8 cellular contexts compared by ENCODE assay signal in the genomic region with DNA sequence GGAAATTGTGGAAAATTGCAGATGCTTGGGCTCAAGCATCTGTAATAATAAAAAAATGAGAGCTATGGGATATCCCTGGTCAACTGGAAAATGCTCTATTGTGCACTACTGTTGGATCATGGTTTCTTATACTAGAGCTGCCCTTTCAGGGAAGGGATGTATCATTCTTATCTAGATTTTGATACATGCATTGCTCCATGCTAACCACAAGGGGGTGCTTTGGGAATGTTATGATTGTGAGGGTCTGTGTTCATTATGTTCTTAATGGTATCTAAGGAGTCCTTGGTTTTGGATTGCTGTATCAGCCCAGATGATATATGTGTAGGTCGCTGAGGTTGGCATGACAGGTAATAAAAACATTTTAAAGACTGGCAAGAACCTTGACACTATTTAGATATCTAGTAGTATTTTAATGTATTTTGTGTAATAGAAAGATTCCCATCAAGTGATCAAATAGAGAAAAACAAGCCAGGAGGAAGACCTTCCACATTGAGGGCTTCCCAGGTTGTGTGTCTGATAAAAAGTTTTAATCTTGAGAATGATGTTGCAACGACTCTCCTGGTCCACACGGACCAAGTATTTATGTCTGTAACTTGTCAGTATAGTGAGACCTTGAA. TPM values are rescaled to one million over a fixed set of nuclear protein-coding genes. Genes with fewer than 3 reads are reported as not detected.
DNase-seq lines count a peak whose midpoint lies in the region; ATAC-seq and TF ChIP-seq lines count a peak whose summit lies in the region.

No MANE protein-coding gene starts in this region.

- H3K4me3 ChIP-seq in dorsolateral prefrontal cortex: no peak overlapping the region
- H3K4me3 ChIP-seq in neutrophil (ENCODE audit: low read depth in 1 of 2, low read length in 1 of 2): no peak overlapping the region

- no peak for ATAC-seq in HG03439 (IDR thresholded peaks at IDR 0.05; ENCODE audit: unreplicated experiment)

- H3K27ac ChIP-seq in dorsolateral prefrontal cortex (peak overlapping the region in 1 of 59 donors; percentile 32), neutrophil (peak overlapping the region; percentile 72)

- no peaks in the 10 kb centered on the region for H3K27me3 ChIP-seq in dorsolateral prefrontal cortex
- no peaks in the 10 kb centered on the region for H3K27me3 ChIP-seq in neutrophil

- peaks cover 83% of the 10 kb centered on the region for H3K36me3 ChIP-seq in neutrophil

- DNase-seq in NOMO-1 treated with DMSO at 0.1 percent for 48 hours (lab: John Stamatoyannopoulos, UW; ENCODE audit: unreplicated experiment) (peak; percentile 42), NOMO-1 treated with dmso at 0.1 percent for 144 hours (lab: John Stamatoyannopoulos, UW; ENCODE audit: unreplicated experiment) (no peak), NCI-H2227 treated with DMSO at 0.1 percent for 48 hours (lab: John Stamatoyannopoulos, UW) (peak; percentile 29), dorsolateral prefrontal cortex (no peak), middle frontal gyrus (ENCODE audit: extremely low spot score, low spot score) (no peak)
- no peak for DNase-seq in activated CD4-positive, alpha-beta T cell treated with anti-CD3 and anti-CD28 coated beads, Interleukin-2, amount 50 U/mL, for 4 hours

- no peaks in the 10 kb centered on the region for H3K9me3 ChIP-seq in neutrophil

- TF ChIP-seq CTCF in dorsolateral prefrontal cortex (IDR thresholded peaks at IDR 0.05 in 54 of 56, conservative IDR thresholded peaks at IDR 0.05 in 2 of 56; ENCODE audit: low read depth in 1 of 56, partially characterized antibody in 56 of 56) (peak in 55 of 56 donors; percentile 32 to 74 (median 60)), neutrophil (IDR thresholded peaks at IDR 0.05) (peak; percentile 84)

- H3K4me1 ChIP-seq in neutrophil (ENCODE audit: control insufficient read depth in 1 of 2, insufficient read depth in 1 of 2, low read depth in 1 of 2, low read length in 1 of 2): no peaks in the 10 kb centered on the region

- intact Hi-C loops in dorsolateral prefrontal cortex (cut with DNase I): loop anchor here in 1 of 2 donors (10.0 kb wide), 1 partner anchor 120 kb away; no protein-coding TSS in a partner anchor

RNA-seq across cellular contexts. Expression of gene TLR2, which starts 49.2 kb away (rescaled TPM):
- 10 to 100 TPM in 73 of 120 experiments, 1 to 10 TPM in 47; 1.9 to 39.1 (median 11.7) TPM for total RNA-seq in dorsolateral prefrontal cortex

Comparison
In these comparisons a context has a peak if more than half of its experiments do, and no peak if none do; other contexts are left out.
1. DNase-seq: peak in NOMO-1 treated with DMSO at 0.1 percent for 48 hours (single experiment) and NCI-H2227 treated with DMSO at 0.1 percent for 48 hours (single experiment); none in NOMO-1 treated with dmso at 0.1 percent for 144 hours (single experiment), dorsolateral prefrontal cortex (0 of 10), middle frontal gyrus (single experiment) and activated CD4-positive, alpha-beta T cell treated with anti-CD3 and anti-CD28 coated beads, Interleukin-2, amount 50 U/mL, for 4 hours (0 of 2).